ENCODE assay signal across 15 cellular contexts in the genomic region with DNA sequence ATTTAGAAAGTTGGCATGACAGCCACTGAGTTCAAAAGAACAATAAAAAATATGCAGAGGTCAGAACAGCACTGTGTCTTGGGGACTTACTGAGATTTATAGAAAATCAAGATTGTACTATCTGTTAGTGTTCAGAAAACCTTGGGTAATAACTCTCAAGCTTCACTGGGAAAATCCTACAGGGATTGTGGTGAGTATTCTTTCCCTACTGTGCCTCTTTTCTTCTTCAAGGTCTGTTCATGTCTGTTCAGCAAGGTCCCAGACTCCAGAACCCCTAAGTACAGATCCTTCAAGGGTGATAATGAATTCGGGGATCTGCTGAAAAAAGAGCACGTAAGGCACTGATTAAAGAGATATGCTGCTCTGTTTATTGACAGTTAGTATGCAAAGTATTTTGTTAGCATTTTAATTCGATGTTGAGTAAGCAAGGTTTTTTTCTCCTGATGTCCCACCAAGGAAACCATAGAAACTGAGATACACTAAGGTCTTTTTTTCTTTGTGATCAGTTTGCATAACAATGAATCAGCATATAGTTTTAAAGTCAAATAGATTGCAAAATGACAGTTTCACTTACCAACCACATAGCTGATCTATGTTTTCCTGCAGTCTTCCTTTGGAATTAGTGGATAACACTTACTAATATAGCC.
DNase-seq lines count a peak whose midpoint lies in the region; ATAC-seq and TF ChIP-seq lines count a peak whose summit lies in the region.
"Had no signal": no experiment of that assay in that cellular context is flagged by ENCODE, and none has a peak within 500 bp of the region (broad histone marks: within the 10 kb centered on the region; RNA-seq: fewer than 3 reads in every experiment).

No MANE protein-coding gene starts in this region.

- no peak for DNase-seq in stimulated activated naive CD8-positive, alpha-beta T cell treated with anti-CD3 and anti-CD28 coated beads, Interleukin-15, Interleukin-2, amounts not matched to agents 100 U/mL and 50 U/mL, for 24 hours
- no peak for DNase-seq in stimulated activated naive CD8-positive, alpha-beta T cell treated with anti-CD3 and anti-CD28 coated beads, Interleukin-15, amount 100 ng/mL, for 72 hours
- DNase-seq in astrocyte of the spinal cord (ENCODE audit: low read depth, low spot score) (peak; percentile 57), NAMALWA (ENCODE audit: low spot score) (no peak), NCI-H2227 (lab: John Stamatoyannopoulos, UW; ENCODE audit: unreplicated experiment) (no peak), NCI-H1930 (lab: John Stamatoyannopoulos, UW) (no peak)
- no peak for DNase-seq in stimulated activated CD4-positive, alpha-beta T cell treated with anti-CD3 and anti-CD28 coated beads, Interleukin-12 subunit alpha, Interleukin-12 subunit beta, amount 100 ng/mL, for 4 hours
- DNase-seq: activated CD4-positive, alpha-beta memory T cell treated with anti-CD3 and anti-CD28 coated beads for 36 hours; activated effector memory CD4-positive, alpha-beta T cell treated with anti-CD3 and anti-CD28 coated beads, Interleukin-2, amount 50 U/mL, for 16 hours; DMS79 treated with DMSO at 0.1 percent for 48 hours; gastrocnemius medialis; NCI-H2171 had no signal

- no peaks in the 10 kb centered on the region for H3K27me3 Mint-ChIP-seq in stimulated activated naive CD8-positive, alpha-beta T cell treated with anti-CD3 and anti-CD28 coated beads, Interleukin-15, amount 100 ng/mL, for 72 hours

- H3K4me3 ChIP-seq in astrocyte of the spinal cord (ENCODE audit: low read depth, low read length) (no peak overlapping the region), iPS-18a (ENCODE audit: low read length) (peak overlapping the region; percentile 37)
- H3K4me3 ChIP-seq: gastrocnemius medialis had no signal

- no peaks in the 10 kb centered on the region for H3K9me3 ChIP-seq in iPS-18a (ENCODE audit: control insufficient read depth, low read depth, low read length)
- H3K9me3 ChIP-seq: gastrocnemius medialis had no signal

- H3K27me3 ChIP-seq in iPS-18a (ENCODE audit: control insufficient read depth, insufficient read depth, low read length), result no peaks in the 10 kb centered on the region
- H3K27me3 ChIP-seq: gastrocnemius medialis had no signal

- no peak overlapping the region for H3K9ac ChIP-seq in iPS-18a (ENCODE audit: low read length)
- H3K9ac ChIP-seq: KMS-11 had no signal

- in situ Hi-C loops in astrocyte of the spinal cord (cut with HindIII; ENCODE audit: low sequenced_read_pairs), result no loop called here

- peaks cover 60% of the 10 kb centered on the region for H3K4me1 Mint-ChIP-seq in stimulated activated naive CD8-positive, alpha-beta T cell treated with anti-CD3 and anti-CD28 coated beads, Interleukin-15, amount 100 ng/mL, for 72 hours

- no peak overlapping the region for H3K4me3 Mint-ChIP-seq in stimulated activated naive CD8-positive, alpha-beta T cell treated with anti-CD3 and anti-CD28 coated beads, Interleukin-15, amount 100 ng/mL, for 72 hours
- H3K4me3 Mint-ChIP-seq: activated CD4-positive, alpha-beta memory T cell treated with anti-CD3 and anti-CD28 coated beads for 36 hours had no signal

- peak; percentile 11 for ATAC-seq in stimulated activated naive CD8-positive, alpha-beta T cell treated with anti-CD3 and anti-CD28 coated beads, Interleukin-15, Interleukin-2, amounts not matched to agents 100 U/mL and 50 U/mL, for 24 hours
- ATAC-seq in stimulated activated naive CD8-positive, alpha-beta T cell treated with anti-CD3 and anti-CD28 coated beads, Interleukin-15, amount 100 ng/mL, for 72 hours, result no peak
- ATAC-seq: natural killer cell treated with Interleukin-12 subunit alpha and Interleukin-12 subunit beta and Interleukin-15 and Interleukin-18, amount 100 ng/mL, for 72 hours had no signal

- peaks cover 0 to 12% of the 10 kb centered on the region in 2 donors for H3K9me3 Mint-ChIP-seq in stimulated activated naive CD8-positive, alpha-beta T cell treated with anti-CD3 and anti-CD28 coated beads, Interleukin-15, amount 100 ng/mL, for 72 hours

- no peak overlapping the region for H3K27ac ChIP-seq in iPS-18a (ENCODE audit: low read length)
- H3K27ac ChIP-seq: gastrocnemius medialis, KMS-11 had no signal

- no peaks in the 10 kb centered on the region for H3K36me3 ChIP-seq in iPS-18a (ENCODE audit: control insufficient read depth, low read depth, low read length)
- H3K36me3 ChIP-seq: gastrocnemius medialis had no signal

- H3K4me1 ChIP-seq in iPS-18a (ENCODE audit: control insufficient read depth, low read depth, low read length), result peaks cover 7% of the 10 kb centered on the region
- H3K4me1 ChIP-seq: gastrocnemius medialis had no signal

- TF ChIP-seq CTCF in astrocyte of the spinal cord (IDR thresholded peaks at IDR 0.05; ENCODE audit: low read depth, low read length), result no peak

- no peak overlapping the region for H3K27ac Mint-ChIP-seq in stimulated activated naive CD8-positive, alpha-beta T cell treated with anti-CD3 and anti-CD28 coated beads, Interleukin-15, amount 100 ng/mL, for 72 hours
- H3K27ac Mint-ChIP-seq: activated CD4-positive, alpha-beta memory T cell treated with anti-CD3 and anti-CD28 coated beads for 36 hours; natural killer cell treated with Interleukin-12 subunit alpha and Interleukin-12 subunit beta and Interleukin-15 and Interleukin-18, amount 100 ng/mL, for 72 hours had no signal
